ENCODE assay signal across 8 cellular contexts in genomic region chr17:60525347-60525623, GRCh38. TPM values are rescaled to one million over a fixed set of nuclear protein-coding genes. Genes with fewer than 3 reads are reported as not detected.
A peak's percentile ranks its signal among the peaks of the same experiment; 100 is the strongest.
DNase-seq lines count a peak whose midpoint lies in the region; ATAC-seq and TF ChIP-seq lines count a peak whose summit lies in the region.

No MANE protein-coding gene starts in this region.

- no peaks in the 10 kb centered on the region for H3K9me2 ChIP-seq in GM23248 (ENCODE audit: insufficient read depth)

- peaks cover 7% of the 10 kb centered on the region; the same call in 1 of the 2 replicates for H4K20me1 ChIP-seq in GM23248 (ENCODE audit: insufficient read depth)

- in situ Hi-C loops in GM23248 (cut with MboI) = no loop called here

- H3K4me1 ChIP-seq in GM23248 (ENCODE audit: insufficient read depth) = peaks cover 24% of the 10 kb centered on the region
- peaks cover 3 to 49% (median 40%) of the 10 kb centered on the region in 9 donors for H3K4me1 ChIP-seq in heart right ventricle

- ATAC-seq in heart right ventricle (peak; percentile 11 to 61 (median 34)), sciatic nerve (peak; percentile 55), HG02678 (IDR thresholded peaks at IDR 0.05; ENCODE audit: unreplicated experiment) (no peak)

- peaks cover 27% of the 10 kb centered on the region for H3K36me3 Mint-ChIP-seq in activated CD4-positive, alpha-beta memory T cell treated with anti-CD3 and anti-CD28 coated beads, Interleukin-2, amount 10 ng/mL, durations not matched to agents 7 days and 5 days (ENCODE audit: low read depth)

- H3K79me2 ChIP-seq in GM23248 (ENCODE audit: insufficient read depth) = peaks cover 78% of the 10 kb centered on the region

- 1 to 4% methylated on average over 8 of the region's 8 CpGs for WGBS in GM23248 (ENCODE audit: low coverage in 1 of 2, low lambda C conversion rate in 2 of 2, missing lambda C conversion rate in 2 of 2), 2 experiments
- 0 to 1% methylated on average over 8 of the region's 8 CpGs for WGBS in heart right ventricle, 2 donors

- H3K4me3 Mint-ChIP-seq in activated CD4-positive, alpha-beta memory T cell treated with anti-CD3 and anti-CD28 coated beads, Interleukin-2, amount 10 ng/mL, durations not matched to agents 7 days and 5 days = peak overlapping the region; percentile 99

- peak overlapping the region; percentile 97 for H3K27ac ChIP-seq in GM23248
- peak overlapping the region; percentile 92 to 100 (median 99) for H3K27ac ChIP-seq in heart right ventricle

- H3K27ac Mint-ChIP-seq in activated CD4-positive, alpha-beta memory T cell treated with anti-CD3 and anti-CD28 coated beads, Interleukin-2, amount 10 ng/mL, durations not matched to agents 7 days and 5 days = peak overlapping the region; percentile 95

- DNase-seq in AG04449 (ENCODE audit: low read depth, low spot score) (no peak), GM23248 (peak; percentile 53), heart right ventricle (peak in 1 of 2 donors; percentile 29), sciatic nerve (ENCODE audit: low spot score) (no peak), T-helper 9 cell (no peak), AG08395 (ENCODE audit: low spot score) (no peak)
- no peak for DNase-seq in activated CD4-positive, alpha-beta memory T cell treated with anti-CD3 and anti-CD28 coated beads, Interleukin-2, amount 10 ng/mL, durations not matched to agents 7 days and 5 days

- TF ChIP-seq CTCF in AG04449 (IDR thresholded peaks at IDR 0.05; ENCODE audit: insufficient read depth, low read length, missing control alignments) (no peak), heart right ventricle (IDR thresholded peaks at IDR 0.05) (no peak)

- H3K9ac ChIP-seq in GM23248 = peak overlapping the region; percentile 95

- H3K36me3 ChIP-seq in GM23248 (ENCODE audit: low read depth) = no peaks in the 10 kb centered on the region
- H3K36me3 ChIP-seq in heart right ventricle = peaks cover 0 to 19% (median 0%) of the 10 kb centered on the region in 9 donors

- H3K4me3 ChIP-seq in AG04449 (ENCODE audit: low read depth, low read length) (peak overlapping the region; percentile 96), GM23248 (peak overlapping the region; percentile 94), heart right ventricle (peak overlapping the region; percentile 59 to 98 (median 88))

- peaks cover 35% of the 10 kb centered on the region for H3K4me1 Mint-ChIP-seq in activated CD4-positive, alpha-beta memory T cell treated with anti-CD3 and anti-CD28 coated beads, Interleukin-2, amount 10 ng/mL, durations not matched to agents 7 days and 5 days

- peaks cover 24% of the 10 kb centered on the region for H3F3A ChIP-seq in GM23248 (ENCODE audit: insufficient read depth)

- H2AFZ ChIP-seq in GM23248 = peak overlapping the region; percentile 98

- no peaks in the 10 kb centered on the region for H3K27me3 Mint-ChIP-seq in activated CD4-positive, alpha-beta memory T cell treated with anti-CD3 and anti-CD28 coated beads, Interleukin-2, amount 10 ng/mL, durations not matched to agents 7 days and 5 days

- H3K9me3 Mint-ChIP-seq in activated CD4-positive, alpha-beta memory T cell treated with anti-CD3 and anti-CD28 coated beads, Interleukin-2, amount 10 ng/mL, durations not matched to agents 7 days and 5 days = no peaks in the 10 kb centered on the region

- H3K4me2 ChIP-seq in GM23248 (ENCODE audit: unreplicated experiment) = peak overlapping the region; percentile 96

- H3K9me3 ChIP-seq in GM23248 (ENCODE audit: low read depth) (no peaks in the 10 kb centered on the region), heart right ventricle (no peaks in the 10 kb centered on the region)

- CTCF ChIA-PET in AG04449 (lab: Yijun Ruan, JAX) = interaction anchor here (2.9 kb wide), 1 partner anchor 45 kb away, joined by 15 read pairs; no protein-coding TSS in a partner anchor
- CTCF ChIA-PET in activated CD4-positive, alpha-beta memory T cell treated with anti-CD3 and anti-CD28 coated beads, Interleukin-2, amount 10 ng/mL, durations not matched to agents 7 days and 5 days (lab: Charles Lee) = interaction anchor here (2.4 kb wide), 1 partner anchor 75 kb away, joined by 18 read pairs; the partner anchor contains the start of gene PPM1D

- intact Hi-C loops in heart right ventricle (cut with DNase I) = loop anchor here in 4 of 10 donors (1.0 to 5.0 kb wide), 4 partner anchors 42 to 76 kb away; partner anchors contain the start of gene PPM1D (in 1 of the 4)
- intact Hi-C loops in sciatic nerve (cut with DNase I) = no loop called here

- H3K27me3 ChIP-seq in GM23248 (replicated peaks; ENCODE audit: insufficient read depth) (no peaks in the 10 kb centered on the region), heart right ventricle (no peaks in the 10 kb centered on the region)

- POLR2A ChIA-PET in AG04449 (lab: Yijun Ruan, JAX) = interaction anchor here (0.8 kb wide), 1 partner anchor 48 kb away, joined by 3 read pairs; no protein-coding TSS in a partner anchor
- POLR2A ChIA-PET in activated CD4-positive, alpha-beta memory T cell treated with anti-CD3 and anti-CD28 coated beads, Interleukin-2, amount 10 ng/mL, durations not matched to agents 7 days and 5 days (lab: Charles Lee) = interaction anchor here (0.8 to 2.5 kb wide), 4 partner anchors 15 to 152 kb away, joined by 3 to 9 read pairs (median 4); partner anchors contain the start of genes BCAS3 and PPM1D

RNA-seq across cellular contexts. Expression of gene APPBP2, which starts 0.8 kb away (rescaled TPM):
- 30.6 and 57.5 TPM in 2 replicates for total RNA-seq in GM23248 (2014; rRNA removed; shearing (Covaris generic))
- polyA plus RNA-seq in GM23248 (2016; fragmentation: Nextera tagmentation; extraction: Ambion mirVana) = 39.3 and 41.7 TPM in 2 replicates
- total RNA-seq in activated CD4-positive, alpha-beta memory T cell treated with anti-CD3 and anti-CD28 coated beads, Interleukin-2, amount 10 ng/mL, durations not matched to agents 7 days and 5 days = 10 to 100 TPM; 34.9 to 36.0 TPM
- total RNA-seq in heart right ventricle = 10 to 100 TPM; 12.5 to 22.8 (median 17.9) TPM
- 1 to 10 TPM; 4.6 to 4.9 TPM for polyA plus RNA-seq in heart right ventricle
- 63.2 TPM for total RNA-seq in sciatic nerve
